Comparison of ENCODE assay signal across 8 cellular contexts in the genomic region with DNA sequence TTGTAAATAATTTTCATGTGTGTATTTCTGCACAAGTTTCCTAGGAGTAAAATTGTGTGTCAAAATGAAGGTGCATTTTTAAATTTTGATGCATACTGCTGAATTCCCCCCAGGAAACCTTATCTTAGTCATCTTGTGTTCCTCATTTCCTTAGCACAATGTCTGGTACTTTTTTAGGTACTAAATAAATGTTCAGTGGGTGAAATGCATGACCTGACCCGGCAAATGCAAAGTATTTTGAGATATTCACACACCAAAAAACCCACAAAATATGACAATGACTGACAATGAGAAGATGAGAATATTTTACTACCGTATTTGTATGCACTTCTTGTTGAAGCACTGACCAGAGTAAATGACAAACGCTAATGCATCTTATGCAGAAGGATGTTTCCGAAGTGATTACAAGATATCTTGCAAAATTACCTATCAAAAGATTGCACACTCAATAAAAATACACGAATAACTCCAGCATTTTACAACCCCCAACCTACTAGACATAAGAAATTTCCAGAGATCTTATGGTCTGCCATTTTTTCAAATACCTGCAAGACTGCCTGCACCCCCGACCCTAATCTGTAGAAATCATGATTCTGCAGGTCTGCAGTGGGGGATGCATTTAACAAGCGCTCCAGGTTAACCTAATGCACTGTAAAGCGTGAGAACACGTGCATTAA. TPM values are rescaled to one million over a fixed set of nuclear protein-coding genes. Genes with fewer than 3 reads are reported as not detected.
DNase-seq lines count a peak whose midpoint lies in the region; ATAC-seq, FAIRE-seq and TF ChIP-seq lines count a peak whose summit lies in the region.

No MANE protein-coding gene starts in this region.

- H3K4me3 Mint-ChIP-seq in natural killer cell treated with Interleukin-12 subunit alpha and Interleukin-12 subunit beta and Interleukin-15 and Interleukin-18, amount 100 ng/mL, for 72 hours, result peak overlapping the region; percentile 91

- H3K4me3 ChIP-seq in choroid plexus epithelial cell (ENCODE audit: low read depth, low read length), result peak overlapping the region; percentile 41

- H3K36me3 Mint-ChIP-seq in natural killer cell treated with Interleukin-12 subunit alpha and Interleukin-12 subunit beta and Interleukin-15 and Interleukin-18, amount 100 ng/mL, for 72 hours, result peaks cover 10% of the 10 kb centered on the region

- no peaks in the 10 kb centered on the region for H3K9me3 Mint-ChIP-seq in natural killer cell treated with Interleukin-12 subunit alpha and Interleukin-12 subunit beta and Interleukin-15 and Interleukin-18, amount 100 ng/mL, for 72 hours

- peaks cover 0 to 3% of the 10 kb centered on the region in 2 donors for H3K27me3 Mint-ChIP-seq in natural killer cell treated with Interleukin-12 subunit alpha and Interleukin-12 subunit beta and Interleukin-15 and Interleukin-18, amount 100 ng/mL, for 72 hours

- DNase-seq in KG1 (lab: John Stamatoyannopoulos, UW) (peak; percentile 35), choroid plexus epithelial cell (ENCODE audit: low read depth) (no peak), GM19239 (ENCODE audit: insufficient read length, low spot score) (no peak), DMS79 (lab: John Stamatoyannopoulos, UW) (no peak), DMS53 (lab: John Stamatoyannopoulos, UW) (no peak)
- no peak for DNase-seq in natural killer cell treated with Interleukin-12 subunit alpha and Interleukin-12 subunit beta and Interleukin-15 and Interleukin-18, amount 100 ng/mL, for 72 hours (ENCODE audit: low spot score)

- FAIRE-seq in GM19239 (lab: Jason Lieb, UNC), result no peak

- peaks cover 30 to 41% of the 10 kb centered on the region in 2 donors for H3K4me1 Mint-ChIP-seq in natural killer cell treated with Interleukin-12 subunit alpha and Interleukin-12 subunit beta and Interleukin-15 and Interleukin-18, amount 100 ng/mL, for 72 hours (ENCODE audit: low read depth in 2 of 2)

- no peak for TF ChIP-seq CTCF in choroid plexus epithelial cell (conservative IDR thresholded peaks at IDR 0.05; ENCODE audit: low read depth, low read length)

- peak overlapping the region; percentile 78 for H3K27ac Mint-ChIP-seq in natural killer cell treated with Interleukin-12 subunit alpha and Interleukin-12 subunit beta and Interleukin-15 and Interleukin-18, amount 100 ng/mL, for 72 hours

- ATAC-seq in GM19351 (IDR thresholded peaks at IDR 0.05; ENCODE audit: unreplicated experiment) (peak; percentile 14), HG03342 (IDR thresholded peaks at IDR 0.05; ENCODE audit: unreplicated experiment) (no peak)
- peak; percentile 0 to 1 for ATAC-seq in natural killer cell treated with Interleukin-12 subunit alpha and Interleukin-12 subunit beta and Interleukin-15 and Interleukin-18, amount 100 ng/mL, for 72 hours

RNA-seq across cellular contexts. Expression of a gene that starts 0.9 kb away (rescaled TPM):
- total RNA-seq in natural killer cell treated with Interleukin-12 subunit alpha and Interleukin-12 subunit beta and Interleukin-15 and Interleukin-18, amount 100 ng/mL, for 72 hours, result 10 to 100 TPM; 27.4 to 31.4 TPM
